1 cellular context compared by ENCODE assay signal in the genomic region with DNA sequence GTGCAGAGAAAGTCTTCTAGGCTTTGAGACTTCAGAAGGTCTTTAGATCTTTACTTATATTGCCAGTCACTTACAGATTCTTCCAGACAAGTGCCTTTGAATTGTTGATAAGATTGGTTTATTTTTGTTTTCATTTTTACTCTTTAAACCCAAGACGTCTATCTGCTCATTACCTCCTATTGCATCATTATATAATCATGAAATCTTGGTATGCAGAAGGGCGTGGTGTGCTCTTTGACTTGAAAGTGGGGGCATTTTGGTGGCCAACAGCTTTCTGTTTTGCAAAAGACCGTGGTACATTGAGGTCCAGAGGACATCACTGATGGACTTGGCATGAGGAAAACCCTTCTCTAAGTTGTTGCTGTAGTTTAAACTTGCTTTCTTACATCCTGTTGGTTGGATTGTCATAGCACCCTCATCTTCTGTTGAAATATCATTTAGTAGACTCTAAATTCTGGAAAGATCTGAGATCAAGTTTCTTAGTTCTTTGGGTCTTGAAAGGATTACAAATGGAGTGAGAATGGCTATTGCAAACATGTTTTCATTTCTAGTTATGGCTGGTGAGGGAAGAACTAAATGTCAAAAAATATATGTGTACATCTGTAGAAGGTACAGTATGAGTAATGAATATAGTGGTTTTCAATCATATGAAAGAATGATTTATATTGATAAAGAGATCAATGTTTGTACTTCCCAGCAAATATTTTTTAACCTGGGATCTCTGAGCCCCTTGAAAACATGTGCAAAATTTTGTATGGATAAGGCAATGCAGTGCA.
TF ChIP-seq lines count a peak whose summit lies in the region.

No MANE protein-coding gene starts in this region.

TF ChIP-seq in GM23338, 12 proteins besides CTCF, POLR2A, EP300 and RAD21 (continued from another document):
- TF ChIP-seq, protein P1, sequence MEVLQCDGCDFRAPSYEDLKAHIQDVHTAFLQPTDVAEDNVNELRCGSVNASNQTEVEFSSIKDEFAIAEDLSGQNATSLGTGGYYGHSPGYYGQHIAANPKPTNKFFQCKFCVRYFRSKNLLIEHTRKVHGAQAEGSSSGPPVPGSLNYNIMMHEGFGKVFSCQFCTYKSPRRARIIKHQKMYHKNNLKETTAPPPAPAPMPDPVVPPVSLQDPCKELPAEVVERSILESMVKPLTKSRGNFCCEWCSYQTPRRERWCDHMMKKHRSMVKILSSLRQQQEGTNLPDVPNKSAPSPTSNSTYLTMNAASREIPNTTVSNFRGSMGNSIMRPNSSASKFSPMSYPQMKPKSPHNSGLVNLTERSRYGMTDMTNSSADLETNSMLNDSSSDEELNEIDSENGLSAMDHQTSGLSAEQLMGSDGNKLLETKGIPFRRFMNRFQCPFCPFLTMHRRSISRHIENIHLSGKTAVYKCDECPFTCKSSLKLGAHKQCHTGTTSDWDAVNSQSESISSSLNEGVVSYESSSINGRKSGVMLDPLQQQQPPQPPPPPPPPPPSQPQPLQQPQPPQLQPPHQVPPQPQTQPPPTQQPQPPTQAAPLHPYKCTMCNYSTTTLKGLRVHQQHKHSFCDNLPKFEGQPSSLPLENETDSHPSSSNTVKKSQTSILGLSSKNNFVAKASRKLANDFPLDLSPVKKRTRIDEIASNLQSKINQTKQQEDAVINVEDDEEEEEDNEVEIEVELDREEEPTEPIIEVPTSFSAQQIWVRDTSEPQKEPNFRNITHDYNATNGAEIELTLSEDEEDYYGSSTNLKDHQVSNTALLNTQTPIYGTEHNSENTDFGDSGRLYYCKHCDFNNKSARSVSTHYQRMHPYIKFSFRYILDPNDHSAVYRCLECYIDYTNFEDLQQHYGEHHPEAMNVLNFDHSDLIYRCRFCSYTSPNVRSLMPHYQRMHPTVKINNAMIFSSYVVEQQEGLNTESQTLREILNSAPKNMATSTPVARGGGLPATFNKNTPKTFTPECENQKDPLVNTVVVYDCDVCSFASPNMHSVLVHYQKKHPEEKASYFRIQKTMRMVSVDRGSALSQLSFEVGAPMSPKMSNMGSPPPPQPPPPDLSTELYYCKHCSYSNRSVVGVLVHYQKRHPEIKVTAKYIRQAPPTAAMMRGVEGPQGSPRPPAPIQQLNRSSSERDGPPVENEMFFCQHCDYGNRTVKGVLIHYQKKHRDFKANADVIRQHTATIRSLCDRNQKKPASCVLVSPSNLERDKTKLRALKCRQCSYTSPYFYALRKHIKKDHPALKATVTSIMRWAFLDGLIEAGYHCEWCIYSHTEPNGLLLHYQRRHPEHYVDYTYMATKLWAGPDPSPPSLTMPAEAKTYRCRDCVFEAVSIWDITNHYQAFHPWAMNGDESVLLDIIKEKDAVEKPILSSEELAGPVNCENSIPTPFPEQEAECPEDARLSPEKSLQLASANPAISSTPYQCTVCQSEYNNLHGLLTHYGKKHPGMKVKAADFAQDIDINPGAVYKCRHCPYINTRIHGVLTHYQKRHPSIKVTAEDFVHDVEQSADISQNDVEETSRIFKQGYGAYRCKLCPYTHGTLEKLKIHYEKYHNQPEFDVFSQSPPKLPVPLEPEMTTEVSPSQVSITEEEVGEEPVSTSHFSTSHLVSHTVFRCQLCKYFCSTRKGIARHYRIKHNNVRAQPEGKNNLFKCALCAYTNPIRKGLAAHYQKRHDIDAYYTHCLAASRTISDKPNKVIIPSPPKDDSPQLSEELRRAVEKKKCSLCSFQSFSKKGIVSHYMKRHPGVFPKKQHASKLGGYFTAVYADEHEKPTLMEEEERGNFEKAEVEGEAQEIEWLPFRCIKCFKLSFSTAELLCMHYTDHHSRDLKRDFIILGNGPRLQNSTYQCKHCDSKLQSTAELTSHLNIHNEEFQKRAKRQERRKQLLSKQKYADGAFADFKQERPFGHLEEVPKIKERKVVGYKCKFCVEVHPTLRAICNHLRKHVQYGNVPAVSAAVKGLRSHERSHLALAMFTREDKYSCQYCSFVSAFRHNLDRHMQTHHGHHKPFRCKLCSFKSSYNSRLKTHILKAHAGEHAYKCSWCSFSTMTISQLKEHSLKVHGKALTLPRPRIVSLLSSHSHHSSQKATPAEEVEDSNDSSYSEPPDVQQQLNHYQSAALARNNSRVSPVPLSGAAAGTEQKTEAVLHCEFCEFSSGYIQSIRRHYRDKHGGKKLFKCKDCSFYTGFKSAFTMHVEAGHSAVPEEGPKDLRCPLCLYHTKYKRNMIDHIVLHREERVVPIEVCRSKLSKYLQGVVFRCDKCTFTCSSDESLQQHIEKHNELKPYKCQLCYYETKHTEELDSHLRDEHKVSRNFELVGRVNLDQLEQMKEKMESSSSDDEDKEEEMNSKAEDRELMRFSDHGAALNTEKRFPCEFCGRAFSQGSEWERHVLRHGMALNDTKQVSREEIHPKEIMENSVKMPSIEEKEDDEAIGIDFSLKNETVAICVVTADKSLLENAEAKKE (CRISPR knock-in tag; IDR thresholded peaks at IDR 0.05): no peak
- TF ChIP-seq, protein P2, sequence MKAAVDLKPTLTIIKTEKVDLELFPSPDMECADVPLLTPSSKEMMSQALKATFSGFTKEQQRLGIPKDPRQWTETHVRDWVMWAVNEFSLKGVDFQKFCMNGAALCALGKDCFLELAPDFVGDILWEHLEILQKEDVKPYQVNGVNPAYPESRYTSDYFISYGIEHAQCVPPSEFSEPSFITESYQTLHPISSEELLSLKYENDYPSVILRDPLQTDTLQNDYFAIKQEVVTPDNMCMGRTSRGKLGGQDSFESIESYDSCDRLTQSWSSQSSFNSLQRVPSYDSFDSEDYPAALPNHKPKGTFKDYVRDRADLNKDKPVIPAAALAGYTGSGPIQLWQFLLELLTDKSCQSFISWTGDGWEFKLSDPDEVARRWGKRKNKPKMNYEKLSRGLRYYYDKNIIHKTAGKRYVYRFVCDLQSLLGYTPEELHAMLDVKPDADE (IDR thresholded peaks at IDR 0.05): no peak
- no peak for TF ChIP-seq POLR2AphosphoS5 (IDR thresholded peaks at IDR 0.05; ENCODE audit: low read depth)
- no peak for TF ChIP-seq ZNF114 (CRISPR knock-in tag; IDR thresholded peaks at IDR 0.05)
